ENCODE assay signal across 9 cellular contexts in genomic region chr20:52974155-52974554, GRCh38. TPM values are rescaled to one million over a fixed set of nuclear protein-coding genes. Genes with fewer than 3 reads are reported as not detected.
DNase-seq lines count a peak whose midpoint lies in the region; ATAC-seq lines count a peak whose summit lies in the region.
"Had no signal": no experiment of that assay in that cellular context is flagged by ENCODE, and none has a peak within 500 bp of the region (broad histone marks: within the 10 kb centered on the region; RNA-seq: fewer than 3 reads in every experiment).

No MANE protein-coding gene starts in this region.

- intact Hi-C loops in right cardiac atrium (cut with DNase I): no loop called here

- peaks cover 2% of the 10 kb centered on the region for H3K4me1 ChIP-seq in right cardiac atrium (ENCODE audit: control insufficient read depth, insufficient read depth, low read length)

- DNase-seq in NCI-H146 treated with DMSO at 0.1 percent for 48 hours (lab: John Stamatoyannopoulos, UW; ENCODE audit: unreplicated experiment) (peak; percentile 24), right cardiac atrium (no peak), CD1c-positive myeloid dendritic cell (ENCODE audit: extremely low spot score) (no peak), OCI-M2 (lab: John Stamatoyannopoulos, UW; ENCODE audit: unreplicated experiment) (no peak), retina (no peak), 8988T (no peak)
- peak; percentile 43 to 49 for DNase-seq in activated CD4-positive, alpha-beta T cell treated with anti-CD3 and anti-CD28 coated beads, Interleukin-2, amount 50 U/mL, for 4 hours
- DNase-seq in stimulated activated CD4-positive, alpha-beta T cell treated with anti-CD3 and anti-CD28 coated beads, Interleukin-4, amount 100 ng/mL, for 48 hours (ENCODE audit: low read depth in 2 of 2): peak; percentile 9 to 50
- DNase-seq: hippocampal formation had no signal

- peak overlapping the region; percentile 25 for H3K4me3 ChIP-seq in right cardiac atrium (ENCODE audit: low read length)

- H3K9me3 ChIP-seq in right cardiac atrium (ENCODE audit: control insufficient read depth, low read length): no peaks in the 10 kb centered on the region

- ATAC-seq in right cardiac atrium: no peak

- H3K27ac ChIP-seq in right cardiac atrium (ENCODE audit: low read length): no peak overlapping the region

- WGBS in right cardiac atrium: 52% methylated on average over 5 of the region's 5 CpGs

- H3K27me3 ChIP-seq in right cardiac atrium (ENCODE audit: control insufficient read depth, insufficient read depth): no peaks in the 10 kb centered on the region

RNA-seq across cellular contexts. Expression of gene TSHZ2, which starts 2.0 kb away (rescaled TPM):
- 1 to 10 TPM; 5.9 to 8.9 (median 7.0) TPM for total RNA-seq in right cardiac atrium
- 2.3 TPM for polyA plus RNA-seq in right cardiac atrium

Comparison
In these comparisons a context has a peak if more than half of its experiments do, and no peak if none do; other contexts are left out.
1. DNase-seq: peak in NCI-H146 treated with DMSO at 0.1 percent for 48 hours (single experiment), activated CD4-positive, alpha-beta T cell treated with anti-CD3 and anti-CD28 coated beads, Interleukin-2, amount 50 U/mL, for 4 hours (2 of 2) and stimulated activated CD4-positive, alpha-beta T cell treated with anti-CD3 and anti-CD28 coated beads, Interleukin-4, amount 100 ng/mL, for 48 hours (2 of 2); none in right cardiac atrium (0 of 3), CD1c-positive myeloid dendritic cell (single experiment), OCI-M2 (single experiment), retina (single experiment) and 8988T (single experiment).